Comparison of ENCODE assay signal across 1 cellular context in the genomic region with DNA sequence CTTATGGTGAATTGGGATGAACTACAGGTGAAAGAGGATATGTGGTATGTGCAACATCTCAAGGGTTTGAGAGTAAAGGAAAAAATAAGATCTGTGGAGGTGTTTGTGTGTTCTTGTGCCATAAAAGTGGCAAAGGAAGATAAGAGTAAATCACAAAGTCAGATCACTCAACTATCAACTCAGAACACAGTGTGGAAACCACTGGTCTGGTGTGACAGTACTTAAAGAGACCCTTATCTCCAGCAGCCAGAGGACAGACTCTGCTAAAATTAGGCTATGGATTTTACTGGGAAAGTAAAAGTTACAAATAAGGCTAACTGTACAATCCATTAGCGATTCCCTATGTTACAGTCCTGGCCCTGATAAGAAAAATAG.
TF ChIP-seq lines count a peak whose summit lies in the region.

No MANE protein-coding gene starts in this region.

TF ChIP-seq in K562, 482 proteins besides CTCF, POLR2A, EP300 and RAD21 (continued from another document and continues in another):
- TF ChIP-seq ZNF696 (CRISPR knock-in tag; conservative IDR thresholded peaks at IDR 0.05) (no peak), CXXC5 (CRISPR knock-in tag; IDR thresholded peaks at IDR 0.05) (peak; percentile 80), ZNF311 (CRISPR knock-in tag; IDR thresholded peaks at IDR 0.05) (peak; percentile 84; the same call in 1 of the 2 replicates), TOE1 (IDR thresholded peaks at IDR 0.05; ENCODE audit: borderline replicate concordance) (no peak; the same call in 1 of the 2 replicates), TOE1 (CRISPR knock-in tag; IDR thresholded peaks at IDR 0.05; ENCODE audit: borderline replicate concordance, low read depth) (no peak), MECOM (CRISPR knock-in tag; IDR thresholded peaks at IDR 0.05) (peak; percentile 81), FOXK2 (conservative IDR thresholded peaks at IDR 0.05 in 1 of 2, IDR thresholded peaks at IDR 0.05 in 1 of 2; ENCODE audit: low read depth in 2 of 2) (peak; percentile 36 to 58; a peak in 1 of 4 replicates), PURB (CRISPR knock-in tag; IDR thresholded peaks at IDR 0.05; ENCODE audit: low read depth) (no peak), ZNF436 (CRISPR knock-in tag; IDR thresholded peaks at IDR 0.05) (no peak), ZEB2 (IDR thresholded peaks at IDR 0.05) (peak; percentile 97), ARNT (IDR thresholded peaks at IDR 0.05) (peak; percentile 90 to 97; a peak in 3 of 4 replicates), CTBP1 (IDR thresholded peaks at IDR 0.05; ENCODE audit: borderline replicate concordance) (peak; percentile 94), ZNF212 (CRISPR knock-in tag; IDR thresholded peaks at IDR 0.05) (no peak), ZNF408 (CRISPR knock-in tag; IDR thresholded peaks at IDR 0.05; ENCODE audit: low read depth) (no peak), WHSC1 (IDR thresholded peaks at IDR 0.05; ENCODE audit: low read length) (no peak), MBD2 (IDR thresholded peaks at IDR 0.05; ENCODE audit: borderline replicate concordance, low read depth) (peak; percentile 87), FIP1L1 (IDR thresholded peaks at IDR 0.05; ENCODE audit: low read depth, low read length, poor library complexity, severe bottlenecking) (no peak), NCOR1 (IDR thresholded peaks at IDR 0.05) (peak; percentile 99), ZNF24 (IDR thresholded peaks at IDR 0.05) (no peak)
- TF ChIP-seq, protein P1, sequence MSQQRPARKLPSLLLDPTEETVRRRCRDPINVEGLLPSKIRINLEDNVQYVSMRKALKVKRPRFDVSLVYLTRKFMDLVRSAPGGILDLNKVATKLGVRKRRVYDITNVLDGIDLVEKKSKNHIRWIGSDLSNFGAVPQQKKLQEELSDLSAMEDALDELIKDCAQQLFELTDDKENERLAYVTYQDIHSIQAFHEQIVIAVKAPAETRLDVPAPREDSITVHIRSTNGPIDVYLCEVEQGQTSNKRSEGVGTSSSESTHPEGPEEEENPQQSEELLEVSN (IDR thresholded peaks at IDR 0.05; ENCODE audit: borderline replicate concordance in 1 of 2, extremely low read depth in 1 of 2, insufficient read depth in 1 of 2, insufficient read length in 1 of 2, low read depth in 1 of 2, low read length in 1 of 2, poor library complexity in 1 of 2, severe bottlenecking in 1 of 2): no peak
- TF ChIP-seq, protein P2, sequence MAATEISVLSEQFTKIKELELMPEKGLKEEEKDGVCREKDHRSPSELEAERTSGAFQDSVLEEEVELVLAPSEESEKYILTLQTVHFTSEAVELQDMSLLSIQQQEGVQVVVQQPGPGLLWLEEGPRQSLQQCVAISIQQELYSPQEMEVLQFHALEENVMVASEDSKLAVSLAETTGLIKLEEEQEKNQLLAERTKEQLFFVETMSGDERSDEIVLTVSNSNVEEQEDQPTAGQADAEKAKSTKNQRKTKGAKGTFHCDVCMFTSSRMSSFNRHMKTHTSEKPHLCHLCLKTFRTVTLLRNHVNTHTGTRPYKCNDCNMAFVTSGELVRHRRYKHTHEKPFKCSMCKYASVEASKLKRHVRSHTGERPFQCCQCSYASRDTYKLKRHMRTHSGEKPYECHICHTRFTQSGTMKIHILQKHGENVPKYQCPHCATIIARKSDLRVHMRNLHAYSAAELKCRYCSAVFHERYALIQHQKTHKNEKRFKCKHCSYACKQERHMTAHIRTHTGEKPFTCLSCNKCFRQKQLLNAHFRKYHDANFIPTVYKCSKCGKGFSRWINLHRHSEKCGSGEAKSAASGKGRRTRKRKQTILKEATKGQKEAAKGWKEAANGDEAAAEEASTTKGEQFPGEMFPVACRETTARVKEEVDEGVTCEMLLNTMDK (IDR thresholded peaks at IDR 0.05; ENCODE audit: borderline replicate concordance, insufficient read depth, low read depth, low read length, poor library complexity, severe bottlenecking): no peak
- TF ChIP-seq, protein P3, sequence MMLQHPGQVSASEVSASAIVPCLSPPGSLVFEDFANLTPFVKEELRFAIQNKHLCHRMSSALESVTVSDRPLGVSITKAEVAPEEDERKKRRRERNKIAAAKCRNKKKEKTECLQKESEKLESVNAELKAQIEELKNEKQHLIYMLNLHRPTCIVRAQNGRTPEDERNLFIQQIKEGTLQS (IDR thresholded peaks at IDR 0.05): peak; percentile 73; the same call in 1 of the 2 replicates
- TF ChIP-seq, protein P3 (CRISPR knock-in tag; conservative IDR thresholded peaks at IDR 0.05): no peak
- TF ChIP-seq, protein P4, sequence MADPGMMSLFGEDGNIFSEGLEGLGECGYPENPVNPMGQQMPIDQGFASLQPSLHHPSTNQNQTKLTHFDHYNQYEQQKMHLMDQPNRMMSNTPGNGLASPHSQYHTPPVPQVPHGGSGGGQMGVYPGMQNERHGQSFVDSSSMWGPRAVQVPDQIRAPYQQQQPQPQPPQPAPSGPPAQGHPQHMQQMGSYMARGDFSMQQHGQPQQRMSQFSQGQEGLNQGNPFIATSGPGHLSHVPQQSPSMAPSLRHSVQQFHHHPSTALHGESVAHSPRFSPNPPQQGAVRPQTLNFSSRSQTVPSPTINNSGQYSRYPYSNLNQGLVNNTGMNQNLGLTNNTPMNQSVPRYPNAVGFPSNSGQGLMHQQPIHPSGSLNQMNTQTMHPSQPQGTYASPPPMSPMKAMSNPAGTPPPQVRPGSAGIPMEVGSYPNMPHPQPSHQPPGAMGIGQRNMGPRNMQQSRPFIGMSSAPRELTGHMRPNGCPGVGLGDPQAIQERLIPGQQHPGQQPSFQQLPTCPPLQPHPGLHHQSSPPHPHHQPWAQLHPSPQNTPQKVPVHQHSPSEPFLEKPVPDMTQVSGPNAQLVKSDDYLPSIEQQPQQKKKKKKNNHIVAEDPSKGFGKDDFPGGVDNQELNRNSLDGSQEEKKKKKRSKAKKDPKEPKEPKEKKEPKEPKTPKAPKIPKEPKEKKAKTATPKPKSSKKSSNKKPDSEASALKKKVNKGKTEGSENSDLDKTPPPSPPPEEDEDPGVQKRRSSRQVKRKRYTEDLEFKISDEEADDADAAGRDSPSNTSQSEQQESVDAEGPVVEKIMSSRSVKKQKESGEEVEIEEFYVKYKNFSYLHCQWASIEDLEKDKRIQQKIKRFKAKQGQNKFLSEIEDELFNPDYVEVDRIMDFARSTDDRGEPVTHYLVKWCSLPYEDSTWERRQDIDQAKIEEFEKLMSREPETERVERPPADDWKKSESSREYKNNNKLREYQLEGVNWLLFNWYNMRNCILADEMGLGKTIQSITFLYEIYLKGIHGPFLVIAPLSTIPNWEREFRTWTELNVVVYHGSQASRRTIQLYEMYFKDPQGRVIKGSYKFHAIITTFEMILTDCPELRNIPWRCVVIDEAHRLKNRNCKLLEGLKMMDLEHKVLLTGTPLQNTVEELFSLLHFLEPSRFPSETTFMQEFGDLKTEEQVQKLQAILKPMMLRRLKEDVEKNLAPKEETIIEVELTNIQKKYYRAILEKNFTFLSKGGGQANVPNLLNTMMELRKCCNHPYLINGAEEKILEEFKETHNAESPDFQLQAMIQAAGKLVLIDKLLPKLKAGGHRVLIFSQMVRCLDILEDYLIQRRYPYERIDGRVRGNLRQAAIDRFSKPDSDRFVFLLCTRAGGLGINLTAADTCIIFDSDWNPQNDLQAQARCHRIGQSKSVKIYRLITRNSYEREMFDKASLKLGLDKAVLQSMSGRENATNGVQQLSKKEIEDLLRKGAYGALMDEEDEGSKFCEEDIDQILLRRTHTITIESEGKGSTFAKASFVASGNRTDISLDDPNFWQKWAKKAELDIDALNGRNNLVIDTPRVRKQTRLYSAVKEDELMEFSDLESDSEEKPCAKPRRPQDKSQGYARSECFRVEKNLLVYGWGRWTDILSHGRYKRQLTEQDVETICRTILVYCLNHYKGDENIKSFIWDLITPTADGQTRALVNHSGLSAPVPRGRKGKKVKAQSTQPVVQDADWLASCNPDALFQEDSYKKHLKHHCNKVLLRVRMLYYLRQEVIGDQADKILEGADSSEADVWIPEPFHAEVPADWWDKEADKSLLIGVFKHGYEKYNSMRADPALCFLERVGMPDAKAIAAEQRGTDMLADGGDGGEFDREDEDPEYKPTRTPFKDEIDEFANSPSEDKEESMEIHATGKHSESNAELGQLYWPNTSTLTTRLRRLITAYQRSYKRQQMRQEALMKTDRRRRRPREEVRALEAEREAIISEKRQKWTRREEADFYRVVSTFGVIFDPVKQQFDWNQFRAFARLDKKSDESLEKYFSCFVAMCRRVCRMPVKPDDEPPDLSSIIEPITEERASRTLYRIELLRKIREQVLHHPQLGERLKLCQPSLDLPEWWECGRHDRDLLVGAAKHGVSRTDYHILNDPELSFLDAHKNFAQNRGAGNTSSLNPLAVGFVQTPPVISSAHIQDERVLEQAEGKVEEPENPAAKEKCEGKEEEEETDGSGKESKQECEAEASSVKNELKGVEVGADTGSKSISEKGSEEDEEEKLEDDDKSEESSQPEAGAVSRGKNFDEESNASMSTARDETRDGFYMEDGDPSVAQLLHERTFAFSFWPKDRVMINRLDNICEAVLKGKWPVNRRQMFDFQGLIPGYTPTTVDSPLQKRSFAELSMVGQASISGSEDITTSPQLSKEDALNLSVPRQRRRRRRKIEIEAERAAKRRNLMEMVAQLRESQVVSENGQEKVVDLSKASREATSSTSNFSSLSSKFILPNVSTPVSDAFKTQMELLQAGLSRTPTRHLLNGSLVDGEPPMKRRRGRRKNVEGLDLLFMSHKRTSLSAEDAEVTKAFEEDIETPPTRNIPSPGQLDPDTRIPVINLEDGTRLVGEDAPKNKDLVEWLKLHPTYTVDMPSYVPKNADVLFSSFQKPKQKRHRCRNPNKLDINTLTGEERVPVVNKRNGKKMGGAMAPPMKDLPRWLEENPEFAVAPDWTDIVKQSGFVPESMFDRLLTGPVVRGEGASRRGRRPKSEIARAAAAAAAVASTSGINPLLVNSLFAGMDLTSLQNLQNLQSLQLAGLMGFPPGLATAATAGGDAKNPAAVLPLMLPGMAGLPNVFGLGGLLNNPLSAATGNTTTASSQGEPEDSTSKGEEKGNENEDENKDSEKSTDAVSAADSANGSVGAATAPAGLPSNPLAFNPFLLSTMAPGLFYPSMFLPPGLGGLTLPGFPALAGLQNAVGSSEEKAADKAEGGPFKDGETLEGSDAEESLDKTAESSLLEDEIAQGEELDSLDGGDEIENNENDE (IDR thresholded peaks at IDR 0.05; ENCODE audit: low read depth, low read length): no peak
- TF ChIP-seq, protein P5, sequence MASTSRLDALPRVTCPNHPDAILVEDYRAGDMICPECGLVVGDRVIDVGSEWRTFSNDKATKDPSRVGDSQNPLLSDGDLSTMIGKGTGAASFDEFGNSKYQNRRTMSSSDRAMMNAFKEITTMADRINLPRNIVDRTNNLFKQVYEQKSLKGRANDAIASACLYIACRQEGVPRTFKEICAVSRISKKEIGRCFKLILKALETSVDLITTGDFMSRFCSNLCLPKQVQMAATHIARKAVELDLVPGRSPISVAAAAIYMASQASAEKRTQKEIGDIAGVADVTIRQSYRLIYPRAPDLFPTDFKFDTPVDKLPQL (IDR thresholded peaks at IDR 0.05; ENCODE audit: extremely low read depth, insufficient read length): no peak
- TF ChIP-seq, protein P6, sequence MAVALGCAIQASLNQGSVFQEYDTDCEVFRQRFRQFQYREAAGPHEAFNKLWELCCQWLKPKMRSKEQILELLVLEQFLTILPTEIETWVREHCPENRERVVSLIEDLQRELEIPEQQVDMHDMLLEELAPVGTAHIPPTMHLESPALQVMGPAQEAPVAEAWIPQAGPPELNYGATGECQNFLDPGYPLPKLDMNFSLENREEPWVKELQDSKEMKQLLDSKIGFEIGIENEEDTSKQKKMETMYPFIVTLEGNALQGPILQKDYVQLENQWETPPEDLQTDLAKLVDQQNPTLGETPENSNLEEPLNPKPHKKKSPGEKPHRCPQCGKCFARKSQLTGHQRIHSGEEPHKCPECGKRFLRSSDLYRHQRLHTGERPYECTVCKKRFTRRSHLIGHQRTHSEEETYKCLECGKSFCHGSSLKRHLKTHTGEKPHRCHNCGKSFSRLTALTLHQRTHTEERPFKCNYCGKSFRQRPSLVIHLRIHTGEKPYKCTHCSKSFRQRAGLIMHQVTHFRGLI (CRISPR knock-in tag; IDR thresholded peaks at IDR 0.05): peak; percentile 77; the same call in 1 of the 2 replicates
- TF ChIP-seq, protein P7, sequence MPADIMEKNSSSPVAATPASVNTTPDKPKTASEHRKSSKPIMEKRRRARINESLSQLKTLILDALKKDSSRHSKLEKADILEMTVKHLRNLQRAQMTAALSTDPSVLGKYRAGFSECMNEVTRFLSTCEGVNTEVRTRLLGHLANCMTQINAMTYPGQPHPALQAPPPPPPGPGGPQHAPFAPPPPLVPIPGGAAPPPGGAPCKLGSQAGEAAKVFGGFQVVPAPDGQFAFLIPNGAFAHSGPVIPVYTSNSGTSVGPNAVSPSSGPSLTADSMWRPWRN (IDR thresholded peaks at IDR 0.05; ENCODE audit: low read depth): peak; percentile 97
- TF ChIP-seq, protein P8, sequence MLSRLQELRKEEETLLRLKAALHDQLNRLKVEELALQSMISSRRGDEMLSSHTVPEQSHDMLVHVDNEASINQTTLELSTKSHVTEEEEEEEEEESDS (CRISPR knock-in tag; IDR thresholded peaks at IDR 0.05): no peak
- TF ChIP-seq, protein P9, sequence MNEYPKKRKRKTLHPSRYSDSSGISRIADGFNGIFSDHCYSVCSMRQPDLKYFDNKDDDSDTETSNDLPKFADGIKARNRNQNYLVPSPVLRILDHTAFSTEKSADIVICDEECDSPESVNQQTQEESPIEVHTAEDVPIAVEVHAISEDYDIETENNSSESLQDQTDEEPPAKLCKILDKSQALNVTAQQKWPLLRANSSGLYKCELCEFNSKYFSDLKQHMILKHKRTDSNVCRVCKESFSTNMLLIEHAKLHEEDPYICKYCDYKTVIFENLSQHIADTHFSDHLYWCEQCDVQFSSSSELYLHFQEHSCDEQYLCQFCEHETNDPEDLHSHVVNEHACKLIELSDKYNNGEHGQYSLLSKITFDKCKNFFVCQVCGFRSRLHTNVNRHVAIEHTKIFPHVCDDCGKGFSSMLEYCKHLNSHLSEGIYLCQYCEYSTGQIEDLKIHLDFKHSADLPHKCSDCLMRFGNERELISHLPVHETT (CRISPR knock-in tag; conservative IDR thresholded peaks at IDR 0.05 in 1 of 2, IDR thresholded peaks at IDR 0.05 in 1 of 2): peak in 1 of 2 experiments; percentile 86; a peak in 2 of 4 replicates
- TF ChIP-seq, protein P10, sequence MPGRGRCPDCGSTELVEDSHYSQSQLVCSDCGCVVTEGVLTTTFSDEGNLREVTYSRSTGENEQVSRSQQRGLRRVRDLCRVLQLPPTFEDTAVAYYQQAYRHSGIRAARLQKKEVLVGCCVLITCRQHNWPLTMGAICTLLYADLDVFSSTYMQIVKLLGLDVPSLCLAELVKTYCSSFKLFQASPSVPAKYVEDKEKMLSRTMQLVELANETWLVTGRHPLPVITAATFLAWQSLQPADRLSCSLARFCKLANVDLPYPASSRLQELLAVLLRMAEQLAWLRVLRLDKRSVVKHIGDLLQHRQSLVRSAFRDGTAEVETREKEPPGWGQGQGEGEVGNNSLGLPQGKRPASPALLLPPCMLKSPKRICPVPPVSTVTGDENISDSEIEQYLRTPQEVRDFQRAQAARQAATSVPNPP (IDR thresholded peaks at IDR 0.05; ENCODE audit: borderline replicate concordance, insufficient read depth, insufficient read length): no peak
